In the genomic region with DNA sequence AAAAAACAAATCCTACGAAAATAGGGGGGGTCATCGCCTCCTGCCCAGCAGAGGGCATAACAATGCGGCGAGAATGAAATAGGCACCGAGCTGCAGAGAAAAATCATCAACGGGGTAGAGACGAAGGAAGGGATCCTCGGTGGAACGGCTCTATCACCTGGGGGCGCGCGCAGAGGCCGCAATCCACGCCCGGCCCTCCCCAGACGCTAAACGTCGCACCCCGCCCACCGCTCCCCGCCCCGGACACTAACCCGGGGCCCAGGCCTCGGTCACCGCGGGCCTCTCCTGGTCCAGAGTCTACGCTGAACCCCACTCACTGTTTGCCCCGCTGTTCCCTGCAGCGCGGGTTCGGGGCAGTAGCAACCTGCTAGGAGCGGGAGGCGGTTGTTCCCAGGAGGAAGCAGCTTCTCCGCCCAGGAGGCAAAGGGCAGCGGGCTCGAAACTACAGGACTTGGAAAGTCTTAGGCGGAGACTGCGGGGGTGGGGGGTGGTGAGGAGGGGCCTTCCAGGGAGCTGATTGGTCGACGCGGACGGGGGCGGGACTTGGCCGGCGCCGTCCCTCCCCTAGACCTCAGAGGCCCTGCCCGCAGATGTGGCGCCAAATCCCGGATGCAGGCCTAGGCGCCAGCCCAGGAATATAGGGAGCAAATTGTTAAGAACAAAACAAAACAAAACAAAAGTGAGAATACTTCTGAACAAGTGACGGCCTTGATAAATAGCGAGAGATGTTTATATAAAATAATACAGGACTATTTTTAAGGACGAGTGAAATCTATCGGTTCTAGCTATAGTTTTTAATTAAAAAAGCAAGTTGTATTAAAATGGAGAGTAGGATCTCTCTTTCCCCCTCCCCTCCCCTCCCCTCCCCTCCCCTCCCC, we compare ENCODE assay signal across 8 cellular contexts. TPM values are rescaled to one million over a fixed set of nuclear protein-coding genes. Genes with fewer than 3 reads are reported as not detected.
DNase-seq lines count a peak whose midpoint lies in the region; ATAC-seq and TF ChIP-seq lines count a peak whose summit lies in the region.

A gene with protein sequence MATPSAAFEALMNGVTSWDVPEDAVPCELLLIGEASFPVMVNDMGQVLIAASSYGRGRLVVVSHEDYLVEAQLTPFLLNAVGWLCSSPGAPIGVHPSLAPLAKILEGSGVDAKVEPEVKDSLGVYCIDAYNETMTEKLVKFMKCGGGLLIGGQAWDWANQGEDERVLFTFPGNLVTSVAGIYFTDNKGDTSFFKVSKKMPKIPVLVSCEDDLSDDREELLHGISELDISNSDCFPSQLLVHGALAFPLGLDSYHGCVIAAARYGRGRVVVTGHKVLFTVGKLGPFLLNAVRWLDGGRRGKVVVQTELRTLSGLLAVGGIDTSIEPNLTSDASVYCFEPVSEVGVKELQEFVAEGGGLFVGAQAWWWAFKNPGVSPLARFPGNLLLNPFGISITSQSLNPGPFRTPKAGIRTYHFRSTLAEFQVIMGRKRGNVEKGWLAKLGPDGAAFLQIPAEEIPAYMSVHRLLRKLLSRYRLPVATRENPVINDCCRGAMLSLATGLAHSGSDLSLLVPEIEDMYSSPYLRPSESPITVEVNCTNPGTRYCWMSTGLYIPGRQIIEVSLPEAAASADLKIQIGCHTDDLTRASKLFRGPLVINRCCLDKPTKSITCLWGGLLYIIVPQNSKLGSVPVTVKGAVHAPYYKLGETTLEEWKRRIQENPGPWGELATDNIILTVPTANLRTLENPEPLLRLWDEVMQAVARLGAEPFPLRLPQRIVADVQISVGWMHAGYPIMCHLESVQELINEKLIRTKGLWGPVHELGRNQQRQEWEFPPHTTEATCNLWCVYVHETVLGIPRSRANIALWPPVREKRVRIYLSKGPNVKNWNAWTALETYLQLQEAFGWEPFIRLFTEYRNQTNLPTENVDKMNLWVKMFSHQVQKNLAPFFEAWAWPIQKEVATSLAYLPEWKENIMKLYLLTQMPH (minus strand): TSS at position 467 of the 878 bp plus-strand sequence. CDS start 25,568 bp downstream, outside the sequence.

- peak within 1 kb of the TSS; percentile 89 for H3K4me3 ChIP-seq in AG04449 (ENCODE audit: low read depth, low read length)
- H3K4me3 ChIP-seq in WERI-Rb-1 (ENCODE audit: low read depth, low read length): peak within 1 kb of the TSS; percentile 95
- H3K4me3 ChIP-seq in mammary epithelial cell (replicated peaks in 1 of 3; ENCODE audit: insufficient read depth in 1 of 3, low read depth in 2 of 3, low read length in 3 of 3): peak within 1 kb of the TSS; percentile 92 to 98 (median 93)
- peak within 1 kb of the TSS; percentile 87 for H3K4me3 ChIP-seq in smooth muscle cell

- H3K36me3 ChIP-seq in WERI-Rb-1: no peaks in the 10 kb centered on the region; the same call in 1 of the 2 replicates
- H3K36me3 ChIP-seq in mammary epithelial cell (ENCODE audit: insufficient read depth, low read length): no peaks in the 10 kb centered on the region
- H3K36me3 ChIP-seq in smooth muscle cell (ENCODE audit: low read depth): no peaks in the 10 kb centered on the region

- H4K20me1 ChIP-seq in mammary epithelial cell (ENCODE audit: insufficient read depth, low read length) (no peaks in the 10 kb centered on the region), smooth muscle cell (ENCODE audit: low read depth) (peaks cover 44% of the 10 kb centered on the region)

- peak within 1 kb of the TSS; percentile 91 for H3K9ac ChIP-seq in mammary epithelial cell (ENCODE audit: insufficient read depth, low read length)
- H3K9ac ChIP-seq in smooth muscle cell (ENCODE audit: low read depth): peak within 1 kb of the TSS; percentile 91

- intact Hi-C loops in mammary epithelial cell (cut with micrococcal nuclease): loop anchor here (2.0 to 5.0 kb wide), 2 partner anchors 55 to 110 kb away; no protein-coding TSS in a partner anchor

- peaks cover 45% of the 10 kb centered on the region for H3K79me2 ChIP-seq in mammary epithelial cell (ENCODE audit: insufficient read depth, low read length)
- H3K79me2 ChIP-seq in smooth muscle cell (ENCODE audit: low read depth): peaks cover 46% of the 10 kb centered on the region

- H3K9me3 ChIP-seq in WERI-Rb-1 (ENCODE audit: severe bottlenecking): no peaks in the 10 kb centered on the region
- H3K9me3 ChIP-seq in mammary epithelial cell (replicated peaks; ENCODE audit: insufficient read depth, low read length): no peaks in the 10 kb centered on the region
- no peaks in the 10 kb centered on the region for H3K9me3 ChIP-seq in smooth muscle cell (replicated peaks; ENCODE audit: low read depth)

- H3K4me1 ChIP-seq in mammary epithelial cell (ENCODE audit: insufficient read depth, low read length) (peaks cover 14% of the 10 kb centered on the region), smooth muscle cell (ENCODE audit: low read depth) (peaks cover 46% of the 10 kb centered on the region)

- WGBS in mammary epithelial cell (ENCODE audit: low coverage, missing lambda C conversion rate): 0% methylated on average over 11 of the region's 54 CpGs
- WGBS in smooth muscle cell (ENCODE audit: low lambda C conversion rate): 3% methylated on average over 44 of the region's 54 CpGs

- peak; percentile 49 for DNase-seq in AG04449 (ENCODE audit: low read depth, low spot score)
- peak; percentile 92 for DNase-seq in NCI-H2171 (lab: John Stamatoyannopoulos, UW)
- peak; percentile 97 for DNase-seq in WERI-Rb-1
- DNase-seq in mammary epithelial cell: peak; percentile 94
- DNase-seq in iPS-NIHi7 (ENCODE audit: extremely low spot score): peak; percentile 97
- DNase-seq in smooth muscle cell (lab: John Stamatoyannopoulos, UW; ENCODE audit: unreplicated experiment): peak; percentile 73

- H3K27ac ChIP-seq in WERI-Rb-1: peak within 1 kb of the TSS; percentile 97
- H3K27ac ChIP-seq in mammary epithelial cell (ENCODE audit: insufficient read depth, low read depth, low read length): peak within 1 kb of the TSS; percentile 95
- H3K27ac ChIP-seq in smooth muscle cell (ENCODE audit: low read depth): peak within 1 kb of the TSS; percentile 87

- POLR2A ChIA-PET in AG04449 (lab: Yijun Ruan, JAX): interaction anchor here (0.7 to 2.4 kb wide), 6 partner anchors 9 to 126 kb away, joined by 3 to 19 read pairs (median 10); partner anchors contain the start of gene OR2F2

- no peaks in the 10 kb centered on the region for H3F3A ChIP-seq in smooth muscle cell (ENCODE audit: low read depth)

- CTCF ChIA-PET in AG04449 (lab: Yijun Ruan, JAX): interaction anchor here (0.8 to 3.5 kb wide), 10 partner anchors 9 to 126 kb away, joined by 3 to 27 read pairs (median 8); no protein-coding TSS in a partner anchor
- CTCF ChIA-PET in mammary epithelial cell (lab: Charles Lee; ENCODE audit: low non-redundant PET): interaction anchor here (0.7 kb wide), 1 partner anchor 125 kb away, joined by 13 read pairs; no protein-coding TSS in a partner anchor

- ATAC-seq in GM18867 (IDR thresholded peaks at IDR 0.05; ENCODE audit: unreplicated experiment): peak; percentile 93
- peak; percentile 88 for ATAC-seq in HG03103 (IDR thresholded peaks at IDR 0.05; ENCODE audit: low read depth, unreplicated experiment)

- dilution Hi-C loops in mammary epithelial cell (cut with HindIII; ENCODE audit: low sequenced_read_pairs): no loop called here

- H3K4me2 ChIP-seq in mammary epithelial cell (ENCODE audit: insufficient read depth, low read depth, low read length): peak within 1 kb of the TSS; percentile 92
- peak within 1 kb of the TSS; percentile 88 for H3K4me2 ChIP-seq in smooth muscle cell

- H3K27me3 ChIP-seq in WERI-Rb-1 (ENCODE audit: insufficient read depth, low read depth, severe bottlenecking) (no peaks in the 10 kb centered on the region), mammary epithelial cell (ENCODE audit: insufficient read depth, low read length) (no peaks in the 10 kb centered on the region), smooth muscle cell (ENCODE audit: low read depth) (no peaks in the 10 kb centered on the region)

- H2AFZ ChIP-seq in mammary epithelial cell (ENCODE audit: low read depth, low read length) (peak within 1 kb of the TSS; percentile 98), smooth muscle cell (ENCODE audit: low read depth) (peak within 1 kb of the TSS; percentile 71)

- TF ChIP-seq CTCF in AG04449 (IDR thresholded peaks at IDR 0.05; ENCODE audit: insufficient read depth, low read length, missing control alignments) (peak; percentile 40), WERI-Rb-1 (IDR thresholded peaks at IDR 0.05; ENCODE audit: low read depth, low read length) (peak; percentile 29; the same call in 1 of the 2 replicates), mammary epithelial cell (conservative IDR thresholded peaks at IDR 0.05 in 1 of 2, IDR thresholded peaks at IDR 0.05 in 1 of 2; ENCODE audit: extremely low read depth in 1 of 2, insufficient read depth in 1 of 2, low read depth in 1 of 2, low read length in 2 of 2) (peak in 1 of 2 donors; percentile 49), smooth muscle cell (IDR thresholded peaks at IDR 0.05; ENCODE audit: borderline replicate concordance, insufficient read depth, poor library complexity, severe bottlenecking) (peak; percentile 41)

- in situ Hi-C loops in mammary epithelial cell (cut with MboI; ENCODE audit: low sequenced_read_pairs in 2 of 2): no loop called here

- BruUV-seq in mammary epithelial cell (replicated peaks; lab: Mats Ljungman, UMichigan): TSS peak; percentile 40

RNA-seq across cellular contexts. Expression of the gene that starts here (rescaled TPM):
- total RNA-seq in mammary epithelial cell (10 to 100 TPM; 37.5 to 62.7 TPM), smooth muscle cell (177 and 237 TPM in 2 replicates)
- polyA plus RNA-seq in mammary epithelial cell (24.3 TPM), smooth muscle cell (108 and 147 TPM in 2 replicates)
- 70.9 TPM for polyA minus RNA-seq in mammary epithelial cell

Comparison
In these comparisons a context has a peak if more than half of its experiments do, and no peak if none do; other contexts are left out.
1. Peak in every context shown above with its lines: DNase-seq, ATAC-seq, H3K4me3 ChIP-seq and H3K27ac ChIP-seq.